ENCODE assay signal across 9 cellular contexts in genomic region chr7:100559127-100559526, GRCh38. TPM values are rescaled to one million over a fixed set of nuclear protein-coding genes. Genes with fewer than 3 reads are reported as not detected.
DNase-seq lines count a peak whose midpoint lies in the region; ATAC-seq and TF ChIP-seq lines count a peak whose summit lies in the region.
"Had no signal": no experiment of that assay in that cellular context is flagged by ENCODE, and none has a peak within 500 bp of the region (broad histone marks: within the 10 kb centered on the region; RNA-seq: fewer than 3 reads in every experiment).

No MANE protein-coding gene starts in this region.

- peak overlapping the region in 5 of 8 donors; percentile 6 to 74 (median 69) for H3K27ac Mint-ChIP-seq in CD8-positive, alpha-beta memory T cell

- TF ChIP-seq EP300 in stomach (IDR thresholded peaks at IDR 0.05) = no peak

- no peak for TF ChIP-seq POLR2A in stomach (IDR thresholded peaks at IDR 0.05)

- H3K36me3 Mint-ChIP-seq in CD8-positive, alpha-beta memory T cell = peaks cover 5 to 76% (median 18%) of the 10 kb centered on the region in 3 donors

- intact Hi-C loops in dorsolateral prefrontal cortex (cut with DNase I) (loop anchor here (1.0 to 2.0 kb wide), 2 partner anchors 90 kb away; no protein-coding TSS in a partner anchor), stomach (cut with DNase I; ENCODE audit: low total_unique reads) (no loop called here)

- POLR2A ChIA-PET in CD8-positive, alpha-beta memory T cell (lab: Charles Lee) = interaction anchor here (0.8 to 2.3 kb wide), 8 partner anchors 10 to 90 kb away, joined by 3 to 13 read pairs (median 6); partner anchors contain the start of genes AGFG2, MOSPD3 and TSC22D4
- POLR2A ChIA-PET in RWPE1 (lab: Yijun Ruan, JAX; ENCODE audit: low non-redundant PET) = interaction anchor here (0.6 kb wide), 1 partner anchor 50 kb away, joined by 3 read pairs; no protein-coding TSS in a partner anchor

- peaks cover 19% of the 10 kb centered on the region for H3K36me3 ChIP-seq in CD8-positive, alpha-beta memory T cell (ENCODE audit: insufficient read depth, low read length)
- peaks cover 25 to 84% (median 66%) of the 10 kb centered on the region in 4 donors for H3K36me3 ChIP-seq in stomach

- H3K27ac ChIP-seq in CD8-positive, alpha-beta memory T cell (ENCODE audit: low read depth, low read length) = no peak overlapping the region
- H3K27ac ChIP-seq in RWPE1 = peak overlapping the region; percentile 29
- H3K27ac ChIP-seq in dorsolateral prefrontal cortex = peak overlapping the region in 32 of 59 donors; percentile 1 to 87 (median 68)
- H3K27ac ChIP-seq in stomach = peak overlapping the region in 3 of 5 donors; percentile 10 to 53 (median 34)
- H3K27ac ChIP-seq: BLaER1 had no signal

- ATAC-seq in GM21390 (IDR thresholded peaks at IDR 0.05; ENCODE audit: unreplicated experiment) (no peak), GM21423 (IDR thresholded peaks at IDR 0.05; ENCODE audit: unreplicated experiment) (no peak), HG03045 (IDR thresholded peaks at IDR 0.05; ENCODE audit: unreplicated experiment) (no peak)

- CTCF ChIA-PET in CD8-positive, alpha-beta memory T cell (lab: Charles Lee) = interaction anchor here (0.7 to 16.7 kb wide), 36 partner anchors 10 to 166 kb away, joined by 3 to 174 read pairs (median 6); partner anchors contain the start of genes AGFG2, FBXO24, LRCH4 and MOSPD3
- CTCF ChIA-PET in RWPE1 (lab: Yijun Ruan, JAX) = interaction anchor here (0.6 to 1.8 kb wide), 17 partner anchors 9 to 399 kb away, joined by 3 to 32 read pairs (median 4); partner anchors contain the start of genes PPP1R35 and SPACDR

- no peaks in the 10 kb centered on the region for H3K27me3 ChIP-seq in CD8-positive, alpha-beta memory T cell (ENCODE audit: insufficient read depth, low read length, poor library complexity, severe bottlenecking)
- no peaks in the 10 kb centered on the region for H3K27me3 ChIP-seq in dorsolateral prefrontal cortex
- H3K27me3 ChIP-seq in stomach = no peaks in the 10 kb centered on the region
- H3K27me3 ChIP-seq: BLaER1 had no signal

- no peak overlapping the region for H3K4me3 ChIP-seq in CD8-positive, alpha-beta memory T cell (ENCODE audit: low read length)
- H3K4me3 ChIP-seq in dorsolateral prefrontal cortex = no peak overlapping the region
- H3K4me3 ChIP-seq in stomach = no peak overlapping the region
- H3K4me3 ChIP-seq: BLaER1 had no signal

- no peaks in the 10 kb centered on the region for H3K9me3 ChIP-seq in CD8-positive, alpha-beta memory T cell (ENCODE audit: low read length)
- no peaks in the 10 kb centered on the region for H3K9me3 ChIP-seq in stomach
- H3K9me3 ChIP-seq: BLaER1 had no signal

- H3K27me3 Mint-ChIP-seq in CD8-positive, alpha-beta memory T cell = no peaks in the 10 kb centered on the region

- TF ChIP-seq CTCF in RWPE1 (conservative IDR thresholded peaks at IDR 0.05; ENCODE audit: low read depth) (no peak), dorsolateral prefrontal cortex (IDR thresholded peaks at IDR 0.05 in 54 of 56, conservative IDR thresholded peaks at IDR 0.05 in 2 of 56; ENCODE audit: low read depth in 1 of 56, partially characterized antibody in 56 of 56) (no peak), stomach (IDR thresholded peaks at IDR 0.05) (no peak)

- no peak overlapping the region for H3K4me3 Mint-ChIP-seq in CD8-positive, alpha-beta memory T cell

- WGBS in stomach, 5 donors = 46 to 57% (median 55%) methylated on average over 4 of the region's 4 CpGs

- H3K4me1 Mint-ChIP-seq in CD8-positive, alpha-beta memory T cell = peaks cover 14 to 16% (median 14%) of the 10 kb centered on the region in 3 donors

- H3K4me1 ChIP-seq in CD8-positive, alpha-beta memory T cell (ENCODE audit: insufficient read depth, low read length) = peaks cover 16% of the 10 kb centered on the region
- H3K4me1 ChIP-seq in stomach = peaks cover 4 to 21% (median 17%) of the 10 kb centered on the region in 4 donors

- H3K9me3 Mint-ChIP-seq in CD8-positive, alpha-beta memory T cell = no peaks in the 10 kb centered on the region

- no peak for DNase-seq in CD8-positive, alpha-beta memory T cell
- no peak for DNase-seq in RWPE1 (ENCODE audit: low spot score)
- no peak for DNase-seq in dorsolateral prefrontal cortex
- DNase-seq in stomach = no peak
- DNase-seq: NCI-H1436 treated with DMSO at 0.1 percent for 48 hours had no signal

RNA-seq across cellular contexts. Expression of gene SAP25, which starts 14.6 kb away (rescaled TPM):
- 10 to 100 TPM; 13.9 to 14.3 TPM for total RNA-seq in CD8-positive, alpha-beta memory T cell
- 0.56 TPM for polyA plus RNA-seq in CD8-positive, alpha-beta memory T cell
- total RNA-seq in dorsolateral prefrontal cortex (10 to 100 TPM in 9 of 120 experiments, 1 to 10 TPM in 107, under 1 TPM in 1, not detected in 3; 0.63 to 14.5 (median 4.3) TPM), stomach (1 to 10 TPM in 1 of 5 donors, under 1 TPM in 1, not detected in 3; 0.92 to 1.8 TPM)
- polyA plus RNA-seq in stomach = 1 to 10 TPM; 1.4 to 4.7 (median 2.3) TPM

RNA-seq across cellular contexts. Expression of gene AGFG2, which starts 20.1 kb away (rescaled TPM):
- total RNA-seq in CD8-positive, alpha-beta memory T cell = 10 to 100 TPM; 60.5 to 63.1 TPM
- 36.2 TPM for polyA plus RNA-seq in CD8-positive, alpha-beta memory T cell
- total RNA-seq in dorsolateral prefrontal cortex = 100 to 1,000 TPM in 1 of 120 experiments, 10 to 100 TPM in 119; 26.9 to 118 (median 44.7) TPM
- 100 to 1,000 TPM in 1 of 5 donors, 10 to 100 TPM in 3, 1 to 10 TPM in 1; 8.4 to 154 (median 16.4) TPM for total RNA-seq in stomach
- polyA plus RNA-seq in stomach = 10 to 100 TPM in 2 of 3 donors, 1 to 10 TPM in 1; 7.9 to 11.0 (median 10.2) TPM

RNA-seq across cellular contexts. Expression of gene LRCH4, which starts 26.8 kb away (rescaled TPM):
- total RNA-seq in CD8-positive, alpha-beta memory T cell = 100 to 1,000 TPM; 101 to 109 TPM
- 153 TPM for polyA plus RNA-seq in CD8-positive, alpha-beta memory T cell
- 10 to 100 TPM; 29.1 to 86.0 (median 48.3) TPM for total RNA-seq in dorsolateral prefrontal cortex
- total RNA-seq in stomach = 100 to 1,000 TPM in 3 of 5 donors, 10 to 100 TPM in 2; 23.7 to 263 (median 154) TPM
- polyA plus RNA-seq in stomach = 10 to 100 TPM; 23.5 to 39.5 (median 26.0) TPM

RNA-seq across cellular contexts. Expression of gene FBXO24, which starts 27.0 kb away (rescaled TPM):
- total RNA-seq in CD8-positive, alpha-beta memory T cell = under 1 TPM; 0.47 to 0.50 TPM
- polyA plus RNA-seq in CD8-positive, alpha-beta memory T cell = not detected
- 1 to 10 TPM in 64 of 120 experiments, under 1 TPM in 49, not detected in 7; 0.23 to 3.2 (median 1.1) TPM for total RNA-seq in dorsolateral prefrontal cortex
- total RNA-seq in stomach = under 1 TPM in 3 of 5 donors, not detected in 2; 0.37 to 0.45 (median 0.43) TPM
- under 1 TPM in 2 of 3 donors, not detected in 1; 0.44 to 0.88 TPM for polyA plus RNA-seq in stomach

RNA-seq across cellular contexts. Expression of gene PCOLCE, which starts 43.0 kb away (rescaled TPM):
- 1 to 10 TPM; 6.8 TPM for total RNA-seq in CD8-positive, alpha-beta memory T cell
- 1.6 TPM for polyA plus RNA-seq in CD8-positive, alpha-beta memory T cell
- total RNA-seq in dorsolateral prefrontal cortex (10 to 100 TPM in 38 of 120 experiments, 1 to 10 TPM in 82; 2.5 to 20.4 (median 7.2) TPM), stomach (100 to 1,000 TPM in 1 of 5 donors, 10 to 100 TPM in 4; 15.8 to 129 (median 37.8) TPM)
- polyA plus RNA-seq in stomach = 10 to 100 TPM; 15.6 to 25.0 (median 18.6) TPM
